ENCODE assay signal across 7 cellular contexts in the genomic region with DNA sequence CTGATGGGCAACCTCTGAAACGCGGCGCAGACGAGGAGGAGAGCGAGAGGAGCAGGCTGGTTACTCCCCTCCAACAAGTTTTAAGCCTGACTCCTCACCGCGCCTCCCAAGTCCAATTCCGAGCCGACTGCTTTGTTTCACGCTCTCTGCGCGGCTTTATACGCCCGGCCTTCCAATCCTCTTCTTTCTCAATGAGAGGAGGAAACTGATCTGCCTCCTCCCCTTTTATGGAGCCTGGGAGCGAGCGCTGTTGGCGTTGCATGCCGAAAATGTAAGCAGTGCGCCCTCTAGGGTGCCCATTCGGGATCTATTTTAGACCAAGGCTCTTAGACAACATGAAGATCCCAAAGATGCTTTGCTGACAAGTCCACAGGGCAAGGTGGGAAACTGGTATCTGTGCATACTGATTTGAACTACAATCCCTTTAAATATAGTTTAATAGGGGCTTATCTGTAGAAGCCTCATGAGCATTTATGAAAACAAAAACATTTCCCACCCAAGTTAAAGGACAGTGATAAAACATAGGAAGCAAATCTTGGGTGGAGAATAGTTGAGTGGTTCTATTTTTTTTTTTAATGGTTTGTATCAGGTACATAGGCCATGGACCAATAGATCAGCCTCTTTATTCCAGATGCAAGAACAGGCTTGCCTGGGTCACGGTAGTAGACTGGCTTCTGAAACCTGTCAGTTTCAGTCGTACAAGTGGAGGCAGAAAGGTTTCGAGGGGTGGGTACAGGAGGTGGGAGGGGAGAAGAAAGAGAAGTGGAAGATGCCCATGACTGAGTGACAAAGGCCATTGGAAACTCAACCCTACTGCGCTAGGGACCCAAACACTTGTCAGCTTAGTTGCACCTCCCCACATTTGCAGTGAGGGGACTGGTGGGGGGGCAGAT. TPM values are rescaled to one million over a fixed set of nuclear protein-coding genes. Genes with fewer than 3 reads are reported as not detected.
DNase-seq lines count a peak whose midpoint lies in the region; FAIRE-seq and TF ChIP-seq lines count a peak whose summit lies in the region.

A gene with protein sequence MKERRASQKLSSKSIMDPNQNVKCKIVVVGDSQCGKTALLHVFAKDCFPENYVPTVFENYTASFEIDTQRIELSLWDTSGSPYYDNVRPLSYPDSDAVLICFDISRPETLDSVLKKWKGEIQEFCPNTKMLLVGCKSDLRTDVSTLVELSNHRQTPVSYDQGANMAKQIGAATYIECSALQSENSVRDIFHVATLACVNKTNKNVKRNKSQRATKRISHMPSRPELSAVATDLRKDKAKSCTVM (minus strand): TSS at position 131 of the 893 bp plus-strand sequence. CDS start 250 bp downstream, outside the sequence.

- no peaks in the 10 kb centered on the region for H3K4me1 ChIP-seq in Loucy (ENCODE audit: insufficient read depth, low read length, poor library complexity, severe bottlenecking)

- no peaks in the 10 kb centered on the region for H3K9me3 ChIP-seq in Loucy (ENCODE audit: insufficient read depth, low read depth, low read length)

- FAIRE-seq in bronchial epithelial cell (lab: Jason Lieb, UNC), result no peak

- CTCF ChIA-PET in RWPE1 (lab: Yijun Ruan, JAX), result interaction anchor here (0.5 to 1.1 kb wide), 2 partner anchors 688 to 1144 kb away, joined by 3 read pairs; no protein-coding TSS in a partner anchor

- peak; percentile 79 for TF ChIP-seq CTCF in GM12872 (IDR thresholded peaks at IDR 0.05; ENCODE audit: insufficient read depth, low read depth, low read length)
- peak; percentile 82 for TF ChIP-seq CTCF in Loucy (conservative IDR thresholded peaks at IDR 0.05; ENCODE audit: low read length)
- peak; percentile 86 for TF ChIP-seq CTCF in RWPE1 (conservative IDR thresholded peaks at IDR 0.05; ENCODE audit: low read depth)
- TF ChIP-seq CTCF in bronchial epithelial cell (IDR thresholded peaks at IDR 0.05; ENCODE audit: insufficient read depth, low read length, severe bottlenecking), result peak; percentile 88

- H3K27me3 ChIP-seq in H7 (ENCODE audit: control insufficient read depth, insufficient read depth, low read length) (no peaks in the 10 kb centered on the region), Loucy (ENCODE audit: insufficient read depth, low read length, poor library complexity, severe bottlenecking) (no peaks in the 10 kb centered on the region), bronchial epithelial cell (ENCODE audit: control insufficient read depth, insufficient read depth, low read length) (no peaks in the 10 kb centered on the region)

- H3K9ac ChIP-seq in Loucy (ENCODE audit: low read depth, low read length, poor library complexity, severe bottlenecking), result no peak within 1 kb of the TSS

- H4K20me1 ChIP-seq in Loucy (ENCODE audit: insufficient read depth, low read length, poor library complexity, severe bottlenecking), result no peaks in the 10 kb centered on the region

- POLR2A ChIA-PET in RWPE1 (lab: Yijun Ruan, JAX; ENCODE audit: low non-redundant PET), result no interaction called here

- no peak within 1 kb of the TSS for H3K4me2 ChIP-seq in Loucy (ENCODE audit: low read depth, low read length, poor library complexity, severe bottlenecking)

- peak within 1 kb of the TSS; percentile 95 for H3K4me3 ChIP-seq in H7 (ENCODE audit: insufficient read depth, low read depth, low read length)
- H3K4me3 ChIP-seq in Loucy (ENCODE audit: low read length, poor library complexity, severe bottlenecking), result no peak within 1 kb of the TSS
- peak within 1 kb of the TSS; percentile 95 for H3K4me3 ChIP-seq in bronchial epithelial cell (ENCODE audit: low read depth, low read length)

- H3K79me2 ChIP-seq in Loucy (ENCODE audit: insufficient read depth, low read length), result no peaks in the 10 kb centered on the region

- H2AFZ ChIP-seq in Loucy (ENCODE audit: low read length), result no peak within 1 kb of the TSS

- DNase-seq in H7 (peak; percentile 85), RWPE1 (ENCODE audit: low spot score) (peak; percentile 92), bronchial epithelial cell (ENCODE audit: low read depth) (peak; percentile 97), iPS-NIHi11 (ENCODE audit: low spot score) (peak; percentile 89), smooth muscle cell of the brain vasculature (ENCODE audit: low read depth, low spot score) (peak; percentile 98)

- H3F3A ChIP-seq in Loucy (ENCODE audit: low read depth), result no peaks in the 10 kb centered on the region

- H3K27ac ChIP-seq in RWPE1, result peak within 1 kb of the TSS; percentile 99

- no peaks in the 10 kb centered on the region for H3K9me2 ChIP-seq in Loucy (replicated peaks; ENCODE audit: low read depth, low read length)

- peaks cover 16% of the 10 kb centered on the region for H3K36me3 ChIP-seq in H7 (replicated peaks; ENCODE audit: control insufficient read depth, insufficient read depth, low read length)
- H3K36me3 ChIP-seq in Loucy (ENCODE audit: insufficient read depth, low read length), result no peaks in the 10 kb centered on the region
- H3K36me3 ChIP-seq in bronchial epithelial cell (ENCODE audit: control insufficient read depth, insufficient read depth, low read length), result peaks cover 19% of the 10 kb centered on the region

RNA-seq across cellular contexts. Expression of the gene that starts here (rescaled TPM):
- total RNA-seq in H7 (2014; rRNA removed; shearing (Covaris generic)), result 53.3 and 76.6 TPM in 2 replicates
- total RNA-seq in bronchial epithelial cell, result 217 and 260 TPM in 2 replicates
